Comparison of ENCODE assay signal across 7 cellular contexts in genomic region chr19:14206737-14207725, GRCh38. TPM values are rescaled to one million over a fixed set of nuclear protein-coding genes. Genes with fewer than 3 reads are reported as not detected.
DNase-seq lines count a peak whose midpoint lies in the region; ATAC-seq, FAIRE-seq and TF ChIP-seq lines count a peak whose summit lies in the region.
"Not testable (repeated sequence)": the region's sequence is repeated elsewhere in the genome, so short reads cannot be mapped to it uniquely, and the experiment has no call there.

No MANE protein-coding gene starts in this region.

- TF ChIP-seq POLR2A in H1 (IDR thresholded peaks at IDR 0.05; ENCODE audit: control extremely low read depth in 1 of 2, low read depth in 2 of 2, low read length in 2 of 2) = not testable (repeated sequence)

- not testable (repeated sequence) for H3K56ac ChIP-seq in H1 (replicated peaks; ENCODE audit: insufficient read length, low read depth, low read length)

- H3K14ac ChIP-seq in H1 (ENCODE audit: insufficient read length) = not testable (repeated sequence)

- H3K4me2 ChIP-seq in H1 (ENCODE audit: insufficient read depth in 1 of 2, low read depth in 2 of 2, low read length in 2 of 2) = peak overlapping the region; percentile 16 to 77; a peak in 3 of 4 replicates
- H3K4me2 ChIP-seq in smooth muscle cell = peak overlapping the region; percentile 90

- peaks cover 34% of the 10 kb centered on the region for H3K4me1 Mint-ChIP-seq in activated T-cell treated with anti-CD3 and anti-CD28 coated beads, Interleukin-2, amount 50 U/mL, for 4 hours (ENCODE audit: low read depth)

- POLR2A ChIA-PET in GM10248 (lab: Yijun Ruan, JAX); H1 (lab: Charles Lee; ENCODE audit: partially characterized antibody): not testable (repeated sequence)

- not testable (repeated sequence) for H4K91ac ChIP-seq in H1 (replicated peaks; ENCODE audit: insufficient read length, low read length)

- H3K23me2 ChIP-seq in H1 (ENCODE audit: low read depth, low read length) = not testable (repeated sequence)

- not testable (repeated sequence) for H3K9me3 ChIP-seq in H1 (ENCODE audit: insufficient read depth in 2 of 2, low read depth in 1 of 2, low read length in 1 of 2); smooth muscle cell (replicated peaks; ENCODE audit: low read depth)

- H4K5ac ChIP-seq in H1 (ENCODE audit: insufficient read length, low read depth, low read length) = peak overlapping the region; percentile 57

- H3K36me3 ChIP-seq in H1 (ENCODE audit: control insufficient read depth in 2 of 4, insufficient read depth in 4 of 4, low read length in 3 of 4); smooth muscle cell (ENCODE audit: low read depth): not testable (repeated sequence)

- WGBS in H1 (ENCODE audit: extremely low coverage in 1 of 2, insufficient coverage in 1 of 2, insufficient read length in 1 of 2, insufficient replicate concordance in 2 of 2, low coverage in 1 of 2, low lambda C conversion rate in 2 of 2, missing lambda C conversion rate in 1 of 2), 2 experiments = 5% methylated on average over 53 of the region's 89 CpGs; no CpG with 5 or more reads in 1 of the 2 experiments
- 1% methylated on average over 61 of the region's 89 CpGs for WGBS in smooth muscle cell (ENCODE audit: low lambda C conversion rate)

- not testable (repeated sequence) for H4K8ac ChIP-seq in H1 (ENCODE audit: extremely low read depth, insufficient read depth, low read length)

- H3K4me3 ChIP-seq in H1 (ENCODE audit: extremely low read depth in 1 of 4, insufficient read depth in 2 of 4, low read depth in 3 of 4, low read length in 4 of 4) (peak overlapping the region; percentile 47 to 84 (median 62)), smooth muscle cell (peak overlapping the region; percentile 76)

- H3K4me1 ChIP-seq in H1 (replicated peaks in 1 of 4; ENCODE audit: control insufficient read depth in 3 of 4, insufficient read depth in 4 of 4, low read length in 3 of 4) = peaks cover 0 to 30% (median 17%) of the 10 kb centered on the region in 4 experiments; a peak in 6 of 7 replicates
- not testable (repeated sequence) for H3K4me1 ChIP-seq in smooth muscle cell (ENCODE audit: low read depth)

- not testable (repeated sequence) for H3K23ac ChIP-seq in H1 (ENCODE audit: insufficient read length)

- H3K79me1 ChIP-seq in H1 (ENCODE audit: low read depth, low read length) = not testable (repeated sequence)

- peak overlapping the region; percentile 88 for H3K4me3 Mint-ChIP-seq in activated T-cell treated with anti-CD3 and anti-CD28 coated beads, Interleukin-2, amount 50 U/mL, for 4 hours

- H3K4ac ChIP-seq in H1 (replicated peaks; ENCODE audit: insufficient read length, low read depth, low read length) = not testable (repeated sequence)

- H3F3A ChIP-seq in smooth muscle cell (ENCODE audit: low read depth) = not testable (repeated sequence)

- not testable (repeated sequence) for H3K36me3 Mint-ChIP-seq in activated T-cell treated with anti-CD3 and anti-CD28 coated beads, Interleukin-2, amount 50 U/mL, for 4 hours (ENCODE audit: insufficient read depth)

- DNase-seq in GM10248 (ENCODE audit: extremely low spot score) (peak; percentile 64), NCI-H1048 (lab: John Stamatoyannopoulos, UW) (peak; percentile 65), SHP77 treated with DMSO at 0.1 percent for 48 hours (lab: John Stamatoyannopoulos, UW) (peak; percentile 89), H1 (ENCODE audit: low read depth in 1 of 2, low spot score in 2 of 2) (peak; percentile 83 to 99), left lobe of liver (ENCODE audit: low spot score) (peak; percentile 76), smooth muscle cell (lab: John Stamatoyannopoulos, UW; ENCODE audit: unreplicated experiment) (peak; percentile 92)
- peak; percentile 72 for DNase-seq in activated T-cell treated with anti-CD3 and anti-CD28 coated beads, Interleukin-2, amount 50 U/mL, for 4 hours

- not testable (repeated sequence) for H4K20me1 ChIP-seq in H1 (replicated peaks in 1 of 2; ENCODE audit: control insufficient read depth in 1 of 2, insufficient read depth in 2 of 2, low read length in 2 of 2)
- peaks cover 29% of the 10 kb centered on the region for H4K20me1 ChIP-seq in smooth muscle cell (ENCODE audit: low read depth)

- peaks cover 16% of the 10 kb centered on the region for H3K27me3 Mint-ChIP-seq in activated T-cell treated with anti-CD3 and anti-CD28 coated beads, Interleukin-2, amount 50 U/mL, for 4 hours (ENCODE audit: low read depth)

- TF ChIP-seq EP300 in H1 (IDR thresholded peaks at IDR 0.05; ENCODE audit: borderline replicate concordance in 1 of 2, low read depth in 2 of 2, low read length in 2 of 2) = peak in 1 of 2 experiments; percentile 64; a peak in 1 of 3 replicates

- H3K79me2 ChIP-seq in H1 (ENCODE audit: control insufficient read depth in 1 of 2, insufficient read depth in 2 of 2, low read length in 2 of 2) = peaks cover 20 to 35% of the 10 kb centered on the region in 2 experiments
- H3K79me2 ChIP-seq in smooth muscle cell (ENCODE audit: low read depth) = not testable (repeated sequence)

- peak overlapping the region in 3 of 4 experiments; percentile 38 to 54 (median 50); a peak in 5 of 7 replicates for H3K9ac ChIP-seq in H1 (replicated peaks in 1 of 4; ENCODE audit: extremely low read depth in 1 of 4, low read depth in 3 of 4, low read length in 3 of 4)
- H3K9ac ChIP-seq in smooth muscle cell (ENCODE audit: low read depth) = peak overlapping the region; percentile 77

- peak in 1 of 2 experiments; percentile 7; a peak in 1 of 4 replicates for TF ChIP-seq RAD21 in H1 (IDR thresholded peaks at IDR 0.05 in 1 of 2, conservative IDR thresholded peaks at IDR 0.05 in 1 of 2; ENCODE audit: low read depth in 2 of 2, low read length in 2 of 2)

- CTCF ChIA-PET in GM10248 (lab: Yijun Ruan, JAX) = not testable (repeated sequence)
- CTCF ChIA-PET in H1 (lab: Charles Lee; ENCODE audit: partially characterized antibody) = interaction anchor here (0.7 to 1.4 kb wide), 2 partner anchors 92 to 142 kb away, joined by 3 to 6 read pairs; no protein-coding TSS in a partner anchor

- not testable (repeated sequence) for H3K9me3 Mint-ChIP-seq in activated T-cell treated with anti-CD3 and anti-CD28 coated beads, Interleukin-2, amount 50 U/mL, for 4 hours

- FAIRE-seq in H1 (lab: Jason Lieb, UNC) = peak; percentile 87

- H2AK5ac ChIP-seq in H1 (ENCODE audit: low read depth, low read length) = not testable (repeated sequence)

- peak overlapping the region; percentile 87 for H3K27ac ChIP-seq in H1 (ENCODE audit: low read depth, low read length)
- peak overlapping the region; percentile 73 for H3K27ac ChIP-seq in smooth muscle cell (ENCODE audit: low read depth)

- not testable (repeated sequence) for H2AFZ ChIP-seq in H1 (ENCODE audit: low read length)
- H2AFZ ChIP-seq in smooth muscle cell (ENCODE audit: low read depth) = peak overlapping the region; percentile 83

- not testable (repeated sequence) for TF ChIP-seq CTCF in GM10248 (IDR thresholded peaks at IDR 0.05; ENCODE audit: control extremely low read depth, extremely low read depth, low read depth, missing control alignments); H1 (IDR thresholded peaks at IDR 0.05; ENCODE audit: control extremely low read depth in 1 of 3, insufficient read depth in 1 of 3, low read depth in 1 of 3, low read length in 3 of 3); smooth muscle cell (IDR thresholded peaks at IDR 0.05; ENCODE audit: borderline replicate concordance, insufficient read depth, poor library complexity, severe bottlenecking)

- not testable (repeated sequence) for H2BK5ac ChIP-seq in H1 (ENCODE audit: low read depth, low read length)

- not testable (repeated sequence) for H2BK15ac ChIP-seq in H1 (ENCODE audit: low read length)

- not testable (repeated sequence) for H3K18ac ChIP-seq in H1 (ENCODE audit: extremely low read depth, low read length)

- H2BK120ac ChIP-seq in H1 (replicated peaks; ENCODE audit: low read depth, low read length) = not testable (repeated sequence)

- peak; percentile 69 to 75 for ATAC-seq in activated T-cell treated with anti-CD3 and anti-CD28 coated beads, Interleukin-2, amount 50 U/mL, for 4 hours
- peak; percentile 83 for ATAC-seq in left lobe of liver

- H2BK20ac ChIP-seq in H1 (ENCODE audit: low read length) = not testable (repeated sequence)

- H2BK12ac ChIP-seq in H1 (ENCODE audit: low read depth, low read length) = not testable (repeated sequence)

- H3K27me3 ChIP-seq in H1 (replicated peaks in 1 of 4; ENCODE audit: control insufficient read depth in 3 of 4, extremely low read depth in 1 of 4, insufficient read depth in 3 of 4, low read length in 3 of 4); smooth muscle cell (ENCODE audit: low read depth): not testable (repeated sequence)

TF ChIP-seq in H1, 55 proteins besides CTCF, POLR2A, EP300 and RAD21 (continues in another document):
- peak; percentile 8 for TF ChIP-seq NANOG (IDR thresholded peaks at IDR 0.05; ENCODE audit: insufficient read depth, low read depth, low read length, poor library complexity, severe bottlenecking)
- TF ChIP-seq HDAC2 (IDR thresholded peaks at IDR 0.05; ENCODE audit: borderline replicate concordance in 1 of 2, low read depth in 2 of 2, low read length in 2 of 2) = 0 out of 4 replicates have a peak, but pooled peaks of 1 of the 2 experiments have one; percentile 28
- TF ChIP-seq, protein P1, sequence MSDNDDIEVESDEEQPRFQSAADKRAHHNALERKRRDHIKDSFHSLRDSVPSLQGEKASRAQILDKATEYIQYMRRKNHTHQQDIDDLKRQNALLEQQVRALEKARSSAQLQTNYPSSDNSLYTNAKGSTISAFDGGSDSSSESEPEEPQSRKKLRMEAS (IDR thresholded peaks at IDR 0.05) = peak; percentile 33; the same call in 1 of the 2 replicates
- 0 out of 2 replicates have a peak, but pooled peaks have one; percentile 6 for TF ChIP-seq SRF (IDR thresholded peaks at IDR 0.05; ENCODE audit: low read depth, low read length)
- TF ChIP-seq SP1 (IDR thresholded peaks at IDR 0.05; ENCODE audit: low read depth, low read length) = peak; percentile 99
- peak; percentile 62; the same call in 1 of the 2 replicates for TF ChIP-seq CREB1 (IDR thresholded peaks at IDR 0.05)

RNA-seq across cellular contexts. Expression of gene ADGRL1, which starts 1.1 kb away (rescaled TPM):
- 10 to 100 TPM; 22.2 to 30.2 (median 23.6) TPM for total RNA-seq in activated T-cell treated with anti-CD3 and anti-CD28 coated beads, Interleukin-2, amount 50 U/mL, for 4 hours
- 112 and 119 TPM in 2 replicates for total RNA-seq in H1 (2021; fragmentation: NEBNext Ultra II Directional; extraction: Animal tissue kit (Norgen Biotek cat#: 25700))
- polyA plus RNA-seq in H1 (2011; rRNA removed) (95.6 and 158 TPM in 2 replicates), smooth muscle cell (12.7 and 15.0 TPM in 2 replicates)
- polyA plus RNA-seq in H1 (2011; cell fraction: cytosol; rRNA removed) = 70.7 TPM
- 342 TPM for polyA plus RNA-seq in H1 (2011; cell fraction: nucleus; rRNA removed)
- 42.7 to 97.4 TPM (median 91.9 TPM) in 4 replicates for polyA plus RNA-seq in H1 (2012, experiment 1 of 2)
- 55.8 TPM for polyA plus RNA-seq in H1 (2012, experiment 2 of 2)
- 81.7 TPM for polyA plus RNA-seq in H1 (2013, experiment 1 of 2)
- polyA plus RNA-seq in H1 (2013, experiment 2 of 2) = 76.2 TPM
- 102 and 137 TPM in 2 replicates for polyA minus RNA-seq in H1 (2011; rRNA and poly(A)+ RNA removed)
- polyA minus RNA-seq in H1 (2011; cell fraction: cytosol; rRNA and poly(A)+ RNA removed) = 97.0 TPM
- polyA minus RNA-seq in H1 (2011; cell fraction: nucleus; rRNA and poly(A)+ RNA removed) = 130 TPM
- total RNA-seq in left lobe of liver (1.3 TPM), smooth muscle cell (11.3 and 12.9 TPM in 2 replicates)

Comparison
In these comparisons a context has a peak if more than half of its experiments do, and no peak if none do; other contexts are left out.
1. Peak in every context shown above with its lines: DNase-seq, ATAC-seq, H3K4me3 ChIP-seq and H3K27ac ChIP-seq.